21 cellular contexts compared by ENCODE assay signal in genomic region chr7:126185959-126186580, GRCh38.
DNase-seq lines count a peak whose midpoint lies in the region; FAIRE-seq and TF ChIP-seq lines count a peak whose summit lies in the region.
"Had no signal": no experiment of that assay in that cellular context is flagged by ENCODE, and none has a peak within 500 bp of the region (broad histone marks: within the 10 kb centered on the region; RNA-seq: fewer than 3 reads in every experiment).

No MANE protein-coding gene starts in this region.

- peaks cover 7% of the 10 kb centered on the region for H3K9me3 Mint-ChIP-seq in neural progenitor cell
- H3K9me3 Mint-ChIP-seq: type B pancreatic cell had no signal

- H3K23me2 ChIP-seq in H1 (ENCODE audit: low read depth, low read length) = no peaks in the 10 kb centered on the region

- no peak overlapping the region; the same call in 1 of the 2 replicates for H3K18ac ChIP-seq in H1 (ENCODE audit: extremely low read depth, low read length)

- H2BK5ac ChIP-seq in H1 (ENCODE audit: low read depth, low read length) = no peak overlapping the region

- TF ChIP-seq CTCF in H1 (IDR thresholded peaks at IDR 0.05; ENCODE audit: control extremely low read depth in 1 of 3, insufficient read depth in 1 of 3, low read depth in 1 of 3, low read length in 3 of 3) (no peak), neural progenitor cell (IDR thresholded peaks at IDR 0.05) (no peak)

- POLR2A ChIA-PET in H1 (lab: Charles Lee; ENCODE audit: partially characterized antibody) = no interaction called here

- H3K27me3 ChIP-seq in H1 (replicated peaks in 1 of 4; ENCODE audit: control insufficient read depth in 3 of 4, extremely low read depth in 1 of 4, insufficient read depth in 3 of 4, low read length in 3 of 4) (no peaks in the 10 kb centered on the region), neural progenitor cell (no peaks in the 10 kb centered on the region)

- H4K8ac ChIP-seq in H1 (ENCODE audit: extremely low read depth, insufficient read depth, low read length) = no peak overlapping the region

- no peak overlapping the region for H4K5ac ChIP-seq in H1 (ENCODE audit: insufficient read length, low read depth, low read length)

- H3K27me3 Mint-ChIP-seq in neural progenitor cell (ENCODE audit: insufficient read depth, low read depth) = peaks cover 2% of the 10 kb centered on the region
- H3K27me3 Mint-ChIP-seq: activated CD4-positive, alpha-beta memory T cell treated with anti-CD3 and anti-CD28 coated beads for 36 hours; activated T-cell treated with anti-CD3 and anti-CD28 coated beads, Interleukin-2, amount 50 U/mL, for 24 hours; stimulated activated naive B cell treated with anti-CD40 and anti-IgM and Interleukin-4, amounts not matched to agents 10 μg/mL and 1 μg/mL and 100 μg/mL, for 72 hours; type B pancreatic cell had no signal

- DNase-seq in NCI-H1417 (lab: John Stamatoyannopoulos, UW) (peak in 2 of 3 experiments; percentile 29 to 64), NCI-H1417 treated with DMSO at 0.1 percent for 48 hours (lab: John Stamatoyannopoulos, UW) (no peak), NCI-H345 treated with DMSO at 0.1 percent for 48 hours (lab: John Stamatoyannopoulos, UW; ENCODE audit: unreplicated experiment) (peak; percentile 77), H1 (ENCODE audit: low read depth in 1 of 2, low spot score in 2 of 2) (peak; percentile 27 to 43), neural progenitor cell (ENCODE audit: low spot score) (peak; percentile 23), HTR-8/SVneo (ENCODE audit: insufficient read length, low spot score) (no peak), dedifferentiated amniotic fluid mesenchymal stem cell (ENCODE audit: extremely low spot score) (no peak)
- no peak for DNase-seq in activated naive CD4-positive, alpha-beta T cell treated with anti-CD3 and anti-CD28 coated beads, Interleukin-2, amount 50 U/mL, for 16 hours
- DNase-seq: activated CD4-positive, alpha-beta memory T cell treated with anti-CD3 and anti-CD28 coated beads for 36 hours; activated T-cell treated with anti-CD3 and anti-CD28 coated beads, Interleukin-2, amount 50 U/mL, for 24 hours; central memory CD4-positive, alpha-beta T cell; DMS153; foreskin fibroblast; immature natural killer cell; natural killer cell; NCI-H1092; PC-3; stimulated activated naive B cell treated with anti-CD40 and anti-IgM and Interleukin-4, amounts not matched to agents 10 μg/mL and 1 μg/mL and 100 μg/mL, for 72 hours had no signal

- H3K4me2 ChIP-seq in H1 (ENCODE audit: insufficient read depth in 1 of 2, low read depth in 2 of 2, low read length in 2 of 2) (no peak overlapping the region; a peak in 1 of 4 replicates), neural progenitor cell (no peak overlapping the region)

- no peaks in the 10 kb centered on the region for H3K36me3 ChIP-seq in H1 (ENCODE audit: control insufficient read depth in 2 of 4, insufficient read depth in 4 of 4, low read length in 3 of 4)
- no peaks in the 10 kb centered on the region for H3K36me3 ChIP-seq in neural progenitor cell

- TF ChIP-seq EP300 in H1 (IDR thresholded peaks at IDR 0.05; ENCODE audit: borderline replicate concordance in 1 of 2, low read depth in 2 of 2, low read length in 2 of 2) = no peak

- no peak overlapping the region for H3K4ac ChIP-seq in H1 (replicated peaks; ENCODE audit: insufficient read length, low read depth, low read length)

- H2BK120ac ChIP-seq in H1 (replicated peaks; ENCODE audit: low read depth, low read length) = no peak overlapping the region

- no peak overlapping the region for H2BK12ac ChIP-seq in H1 (ENCODE audit: low read depth, low read length)

- no peak for TF ChIP-seq RAD21 in H1 (IDR thresholded peaks at IDR 0.05 in 1 of 2, conservative IDR thresholded peaks at IDR 0.05 in 1 of 2; ENCODE audit: low read depth in 2 of 2, low read length in 2 of 2)

- no peak overlapping the region for H2AK5ac ChIP-seq in H1 (ENCODE audit: low read depth, low read length)

- FAIRE-seq in H1 (lab: Jason Lieb, UNC) (no peak), HTR-8/SVneo (lab: Jason Lieb, UNC) (no peak)

- peaks cover 0 to 5% (median 0%) of the 10 kb centered on the region in 4 experiments; a peak in 1 of 7 replicates for H3K4me1 ChIP-seq in H1 (replicated peaks in 1 of 4; ENCODE audit: control insufficient read depth in 3 of 4, insufficient read depth in 4 of 4, low read length in 3 of 4)
- H3K4me1 ChIP-seq in neural progenitor cell = no peaks in the 10 kb centered on the region

- H3K14ac ChIP-seq in H1 (ENCODE audit: insufficient read length) = no peak overlapping the region

- H3K23ac ChIP-seq in H1 (ENCODE audit: insufficient read length) = no peak overlapping the region

- H3K4me3 Mint-ChIP-seq in neural progenitor cell = no peak overlapping the region
- H3K4me3 Mint-ChIP-seq: activated CD4-positive, alpha-beta memory T cell treated with anti-CD3 and anti-CD28 coated beads for 36 hours; activated T-cell treated with anti-CD3 and anti-CD28 coated beads, Interleukin-2, amount 50 U/mL, for 24 hours; CD14-positive monocyte; immature natural killer cell; natural killer cell; stimulated activated naive B cell treated with anti-CD40 and anti-IgM and Interleukin-4, amounts not matched to agents 10 μg/mL and 1 μg/mL and 100 μg/mL, for 72 hours; type B pancreatic cell had no signal

- H3K9me3 ChIP-seq in H1 (ENCODE audit: insufficient read depth in 2 of 2, low read depth in 1 of 2, low read length in 1 of 2) = no peaks in the 10 kb centered on the region
- H3K9me3 ChIP-seq in neural progenitor cell (ENCODE audit: low read depth) = no peaks in the 10 kb centered on the region

- H3K9ac ChIP-seq in H1 (replicated peaks in 1 of 4; ENCODE audit: extremely low read depth in 1 of 4, low read depth in 3 of 4, low read length in 3 of 4) (no peak overlapping the region), neural progenitor cell (no peak overlapping the region)

- no peaks in the 10 kb centered on the region for H3K36me3 Mint-ChIP-seq in neural progenitor cell
- H3K36me3 Mint-ChIP-seq: activated CD4-positive, alpha-beta memory T cell treated with anti-CD3 and anti-CD28 coated beads for 36 hours; CD14-positive monocyte; immature natural killer cell; stimulated activated naive B cell treated with anti-CD40 and anti-IgM and Interleukin-4, amounts not matched to agents 10 μg/mL and 1 μg/mL and 100 μg/mL, for 72 hours; type B pancreatic cell had no signal

- H2BK15ac ChIP-seq in H1 (ENCODE audit: low read length) = no peak overlapping the region

- H4K91ac ChIP-seq in H1 (replicated peaks; ENCODE audit: insufficient read length, low read length) = no peak overlapping the region

- peaks cover 4% of the 10 kb centered on the region for H3K4me1 Mint-ChIP-seq in neural progenitor cell
- H3K4me1 Mint-ChIP-seq: CD14-positive monocyte; immature natural killer cell; natural killer cell; stimulated activated naive B cell treated with anti-CD40 and anti-IgM and Interleukin-4, amounts not matched to agents 10 μg/mL and 1 μg/mL and 100 μg/mL, for 72 hours had no signal

- H3K4me3 ChIP-seq in H1 (ENCODE audit: extremely low read depth in 1 of 4, insufficient read depth in 2 of 4, low read depth in 3 of 4, low read length in 4 of 4) = no peak overlapping the region
- H3K4me3 ChIP-seq in neural progenitor cell = no peak overlapping the region

- H3K27ac ChIP-seq in H1 (ENCODE audit: low read depth, low read length) (no peak overlapping the region), neural progenitor cell (no peak overlapping the region)
- H3K27ac ChIP-seq: 22Rv1 had no signal

- no peaks in the 10 kb centered on the region for H4K20me1 ChIP-seq in H1 (replicated peaks in 1 of 2; ENCODE audit: control insufficient read depth in 1 of 2, insufficient read depth in 2 of 2, low read length in 2 of 2)
- H4K20me1 ChIP-seq in neural progenitor cell (ENCODE audit: low read depth) = no peaks in the 10 kb centered on the region

- H2BK20ac ChIP-seq in H1 (ENCODE audit: low read length) = peak overlapping the region; percentile 77; the same call in 1 of the 2 replicates

- 88% methylated on average over 7 of the region's 7 CpGs; no CpG with 5 or more reads in 1 of the 2 experiments for WGBS in H1 (ENCODE audit: extremely low coverage in 1 of 2, insufficient coverage in 1 of 2, insufficient read length in 1 of 2, insufficient replicate concordance in 2 of 2, low coverage in 1 of 2, low lambda C conversion rate in 2 of 2, missing lambda C conversion rate in 1 of 2), 2 experiments

- H2AFZ ChIP-seq in H1 (ENCODE audit: low read length) = peak overlapping the region; percentile 85
- H2AFZ ChIP-seq in neural progenitor cell (replicated peaks) = peak overlapping the region; percentile 32

- no peak for TF ChIP-seq POLR2A in H1 (IDR thresholded peaks at IDR 0.05; ENCODE audit: control extremely low read depth in 1 of 2, low read depth in 2 of 2, low read length in 2 of 2)

- H3K79me2 ChIP-seq in H1 (ENCODE audit: control insufficient read depth in 1 of 2, insufficient read depth in 2 of 2, low read length in 2 of 2) (no peaks in the 10 kb centered on the region), neural progenitor cell (ENCODE audit: low read depth) (no peaks in the 10 kb centered on the region)

- no peaks in the 10 kb centered on the region for H3F3A ChIP-seq in neural progenitor cell (ENCODE audit: low read depth)

- H3K56ac ChIP-seq in H1 (replicated peaks; ENCODE audit: insufficient read length, low read depth, low read length) = no peak overlapping the region

- CTCF ChIA-PET in H1 (lab: Charles Lee; ENCODE audit: partially characterized antibody) = interaction anchor here (0.7 to 1.2 kb wide), 3 partner anchors 12 to 177 kb away, joined by 3 to 4 read pairs (median 3); no protein-coding TSS in a partner anchor

- H3K27ac Mint-ChIP-seq in neural progenitor cell = no peak overlapping the region
- H3K27ac Mint-ChIP-seq: activated CD4-positive, alpha-beta memory T cell treated with anti-CD3 and anti-CD28 coated beads for 36 hours; activated T-cell treated with anti-CD3 and anti-CD28 coated beads, Interleukin-2, amount 50 U/mL, for 24 hours; immature natural killer cell; natural killer cell; stimulated activated naive B cell treated with anti-CD40 and anti-IgM and Interleukin-4, amounts not matched to agents 10 μg/mL and 1 μg/mL and 100 μg/mL, for 72 hours; type B pancreatic cell had no signal

- H3K79me1 ChIP-seq in H1 (ENCODE audit: low read depth, low read length) = no peaks in the 10 kb centered on the region

TF ChIP-seq in H1, 55 proteins besides CTCF, POLR2A, EP300 and RAD21 (continues in another document):
- no peak for TF ChIP-seq SRF (IDR thresholded peaks at IDR 0.05; ENCODE audit: low read depth, low read length)

Comparison
In these comparisons a context has a peak if more than half of its experiments do, and no peak if none do; other contexts are left out.
1. DNase-seq: peak in NCI-H1417 (2 of 3), NCI-H345 treated with DMSO at 0.1 percent for 48 hours (single experiment), H1 (2 of 2) and neural progenitor cell (single experiment); none in NCI-H1417 treated with DMSO at 0.1 percent for 48 hours (single experiment), activated naive CD4-positive, alpha-beta T cell treated with anti-CD3 and anti-CD28 coated beads, Interleukin-2, amount 50 U/mL, for 16 hours (single experiment), HTR-8/SVneo (single experiment) and dedifferentiated amniotic fluid mesenchymal stem cell (single experiment).